In the genomic region with DNA sequence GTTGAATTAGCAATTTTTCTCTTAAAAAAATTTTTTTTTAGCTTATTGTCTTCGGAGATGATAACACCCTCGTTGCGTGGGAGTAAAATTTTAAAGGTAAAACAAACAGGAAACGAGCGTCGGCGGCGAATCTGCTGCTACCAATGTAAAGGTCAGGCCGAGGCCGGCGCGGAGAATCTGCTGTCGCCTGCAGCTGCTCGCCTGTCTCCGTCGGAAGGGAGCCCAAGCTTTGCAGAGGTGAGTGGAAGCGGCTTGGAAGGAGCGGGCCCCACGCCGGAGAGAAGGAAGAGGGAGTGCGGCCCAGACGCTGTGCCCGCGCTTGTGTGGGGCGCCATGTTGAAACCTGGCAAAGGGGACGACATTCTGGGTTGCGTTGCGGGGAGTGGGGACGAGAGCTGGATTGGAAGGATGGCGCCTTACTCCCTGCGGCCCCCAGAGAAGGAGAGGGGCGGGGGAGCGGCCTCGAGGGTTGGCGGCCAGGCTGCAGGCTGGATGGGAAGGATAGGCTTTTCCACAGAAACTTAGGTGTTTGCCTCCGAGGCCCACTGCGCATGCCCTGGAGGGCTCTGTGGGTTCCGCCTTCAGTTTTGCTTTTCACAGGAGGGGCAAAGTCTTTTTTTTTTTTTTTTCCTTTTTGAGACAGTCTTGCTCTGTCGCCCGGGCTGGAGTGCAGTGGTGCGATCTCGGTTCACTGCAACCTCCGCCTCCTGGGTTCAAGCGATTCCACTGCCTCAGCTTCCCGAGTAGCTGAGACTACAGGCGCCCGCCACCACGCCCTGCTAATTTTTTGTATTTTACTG, we compare ENCODE assay signal across 8 cellular contexts.
A peak's percentile ranks its signal among the peaks of the same experiment; 100 is the strongest.
DNase-seq lines count a peak whose midpoint lies in the region; ATAC-seq and FAIRE-seq lines count a peak whose summit lies in the region.

Gene SNRNP35 (plus strand): TSS at position 160 of the 800 bp plus-strand sequence. CDS start 7,402 bp downstream, outside the sequence.

- H3K36me3 Mint-ChIP-seq in central memory CD8-positive, alpha-beta T cell (ENCODE audit: insufficient read depth): peaks cover 22% of the 10 kb centered on the region

- ATAC-seq in HG03095 (IDR thresholded peaks at IDR 0.05; ENCODE audit: unreplicated experiment): peak; percentile 46
- ATAC-seq in central memory CD8-positive, alpha-beta T cell (replicated peaks; ENCODE audit: extremely low read depth, poor library complexity, severe bottlenecking): peak; percentile 81
- no peak for ATAC-seq in HG02610 (IDR thresholded peaks at IDR 0.05; ENCODE audit: unreplicated experiment)

- H3K27ac Mint-ChIP-seq in central memory CD8-positive, alpha-beta T cell (ENCODE audit: low read depth): peak within 1 kb of the TSS; percentile 100

- peaks cover 27% of the 10 kb centered on the region for H3K4me1 Mint-ChIP-seq in central memory CD8-positive, alpha-beta T cell

- H3K27me3 Mint-ChIP-seq in central memory CD8-positive, alpha-beta T cell: no peaks in the 10 kb centered on the region

- H3K9me3 Mint-ChIP-seq in central memory CD8-positive, alpha-beta T cell: no peaks in the 10 kb centered on the region

- peak; percentile 71 for FAIRE-seq in GM18507 (lab: Jason Lieb, UNC)

- H3K4me3 Mint-ChIP-seq in central memory CD8-positive, alpha-beta T cell: peak within 1 kb of the TSS; percentile 98

- DNase-seq in GM18507 (ENCODE audit: extremely low spot score, insufficient read length, low read depth) (peak; percentile 68), NCI-H226 (peak; percentile 85), islet precursor cell (peak; percentile 96)
- DNase-seq in activated CD4-positive, CD25-positive, alpha-beta regulatory T cell treated with anti-CD3 and anti-CD28 coated beads, Interleukin-2, amount 50 U/mL, for 72 hours: peak; percentile 81
- peak; percentile 79 to 82 for DNase-seq in central memory CD8-positive, alpha-beta T cell (ENCODE audit: low spot score in 2 of 2)
- DNase-seq in stimulated activated CD4-positive, alpha-beta T cell treated with anti-CD3 and anti-CD28 coated beads, Interleukin-12 subunit alpha, Interleukin-12 subunit beta, amount 100 ng/mL, for 24 hours (ENCODE audit: low read depth in 2 of 2): peak; percentile 66 to 74
